Comparison of ENCODE assay signal across 28 cellular contexts in genomic region chr9:129812385-129812784, GRCh38. TPM values are rescaled to one million over a fixed set of nuclear protein-coding genes. Genes with fewer than 3 reads are reported as not detected.
A peak's percentile ranks its signal among the peaks of the same experiment; 100 is the strongest.
DNase-seq lines count a peak whose midpoint lies in the region; ATAC-seq and TF ChIP-seq lines count a peak whose summit lies in the region.
"Had no signal": no experiment of that assay in that cellular context is flagged by ENCODE, and none has a peak within 500 bp of the region (broad histone marks: within the 10 kb centered on the region; RNA-seq: fewer than 3 reads in every experiment).

No MANE protein-coding gene starts in this region.

- no peak overlapping the region for H2AFZ ChIP-seq in hepatocyte
- H2AFZ ChIP-seq: PC-9 had no signal

- no peak overlapping the region for H3K4me3 ChIP-seq in RWPE2 (ENCODE audit: severe bottlenecking)
- no peak overlapping the region for H3K4me3 ChIP-seq in hepatocyte
- no peak overlapping the region for H3K4me3 ChIP-seq in transverse colon
- H3K4me3 ChIP-seq: heart right ventricle, PC-9, right atrium auricular region, stomach, uterus had no signal

- H3K36me3 Mint-ChIP-seq in activated naive CD4-positive, alpha-beta T cell treated with anti-CD3 and anti-CD28 coated beads, Interleukin-2, amount 50 U/mL, for 72 hours, result peaks cover 4 to 22% of the 10 kb centered on the region in 2 donors
- peaks cover 40% of the 10 kb centered on the region for H3K36me3 Mint-ChIP-seq in activated naive CD4-positive, alpha-beta T cell treated with anti-CD3 and anti-CD28 coated beads for 36 hours (ENCODE audit: low read depth)

- H3K79me2 ChIP-seq in hepatocyte, result peaks cover 2% of the 10 kb centered on the region

- H3K27me3 ChIP-seq in RWPE2 (ENCODE audit: insufficient read depth, poor library complexity, severe bottlenecking) (no peaks in the 10 kb centered on the region), hepatocyte (no peaks in the 10 kb centered on the region), transverse colon (no peaks in the 10 kb centered on the region)
- H3K27me3 ChIP-seq: BE2C, heart right ventricle, right atrium auricular region, stomach, uterus had no signal

- H3K4me1 ChIP-seq in RWPE2 (ENCODE audit: insufficient read depth, poor library complexity, severe bottlenecking), result no peaks in the 10 kb centered on the region
- peaks cover 6% of the 10 kb centered on the region for H3K4me1 ChIP-seq in hepatocyte (ENCODE audit: insufficient read depth)
- H3K4me1 ChIP-seq in transverse colon, result peaks cover 0 to 30% (median 20%) of the 10 kb centered on the region in 4 donors
- H3K4me1 ChIP-seq: BE2C, right atrium auricular region, uterus had no signal

- H3K27ac ChIP-seq in RWPE2 (ENCODE audit: poor library complexity, severe bottlenecking) (no peak overlapping the region), hepatocyte (peak overlapping the region; percentile 41), transverse colon (peak overlapping the region; percentile 66 to 79 (median 68))
- H3K27ac ChIP-seq: heart right ventricle, PC-9, right atrium auricular region, stomach, uterus had no signal

- CTCF ChIA-PET in activated naive CD4-positive, alpha-beta T cell treated with anti-CD3 and anti-CD28 coated beads for 36 hours (lab: Charles Lee), result interaction anchor here (1.5 kb wide), 1 partner anchor 22 kb away, joined by 4 read pairs; no protein-coding TSS in a partner anchor

- H3K9me3 ChIP-seq in RWPE2 (ENCODE audit: severe bottlenecking) (no peaks in the 10 kb centered on the region), hepatocyte (ENCODE audit: low read depth) (no peaks in the 10 kb centered on the region), transverse colon (no peaks in the 10 kb centered on the region)
- H3K9me3 ChIP-seq: BE2C, heart right ventricle, right atrium auricular region, stomach, uterus had no signal

- TF ChIP-seq EP300 in transverse colon (IDR thresholded peaks at IDR 0.05; ENCODE audit: low read depth), result no peak

- TF ChIP-seq POLR2A in transverse colon (IDR thresholded peaks at IDR 0.05), result peak; percentile 37

- in situ Hi-C loops in transverse colon (cut with MboI; ENCODE audit: low pct_ligation_motif_present in 1 of 4, low pct_unique_long_range_greater_than_20kb in 1 of 4, low sequenced_read_pairs in 3 of 4), result no loop called here

- TF ChIP-seq CTCF in RWPE2 (IDR thresholded peaks at IDR 0.05; ENCODE audit: poor library complexity, severe bottlenecking) (no peak), hepatocyte (IDR thresholded peaks at IDR 0.05; ENCODE audit: poor library complexity) (no peak), transverse colon (IDR thresholded peaks at IDR 0.05) (no peak)

- no peak for DNase-seq in activated naive CD4-positive, alpha-beta T cell treated with anti-CD3 and anti-CD28 coated beads, Interleukin-2, amount 50 U/mL, for 72 hours (ENCODE audit: low spot score in 2 of 2)
- no peak for DNase-seq in activated naive CD4-positive, alpha-beta T cell treated with anti-CD3 and anti-CD28 coated beads for 36 hours
- DNase-seq in RWPE2 (ENCODE audit: low spot score) (no peak), hepatocyte (ENCODE audit: low spot score) (no peak), transverse colon (peak; percentile 57), NCI-H128 (lab: John Stamatoyannopoulos, UW; ENCODE audit: unreplicated experiment) (no peak), NCI-H1105 (lab: John Stamatoyannopoulos, UW) (no peak)
- DNase-seq: ACHN; activated CD4-positive, alpha-beta T cell treated with anti-CD3 and anti-CD28 coated beads for 4 hours; activated naive CD4-positive, alpha-beta T cell; activated T-cell treated with anti-CD3 and anti-CD28 coated beads, Interleukin-2, amount 50 U/mL, for 48 hours; BE2C; dermis blood vessel endothelial cell; DMS153; HCEC 1CT; heart right ventricle; NCI-H1436; NCI-H2081 treated with DMSO at 0.1 percent for 48 hours; NCI-H2227 treated with DMSO at 0.1 percent for 48 hours; NCI-H526 treated with DMSO at 0.1 percent for 48 hours; PC-9; SHP77; stimulated activated CD4-positive, alpha-beta T cell treated with anti-CD3 and anti-CD28 coated beads, Interleukin-1b, Interleukin-23, amount 100 ng/mL, for 48 hours; stomach; T-helper 9 cell; uterus had no signal

- ATAC-seq in activated naive CD4-positive, alpha-beta T cell treated with anti-CD3 and anti-CD28 coated beads, Interleukin-2, amount 50 U/mL, for 72 hours, result no peak
- ATAC-seq in RWPE2 (ENCODE audit: low read depth) (peak; percentile 8; the same call in 1 of the 3 replicates), GM21576 (IDR thresholded peaks at IDR 0.05; ENCODE audit: unreplicated experiment) (no peak)
- ATAC-seq: heart right ventricle had no signal

- H3K4me1 Mint-ChIP-seq in activated naive CD4-positive, alpha-beta T cell treated with anti-CD3 and anti-CD28 coated beads for 36 hours (ENCODE audit: low read depth), result peaks cover 8% of the 10 kb centered on the region

- H3K4me3 Mint-ChIP-seq in activated naive CD4-positive, alpha-beta T cell treated with anti-CD3 and anti-CD28 coated beads for 36 hours, result no peak overlapping the region

- no peak overlapping the region for H3K4me2 ChIP-seq in hepatocyte
- H3K4me2 ChIP-seq: PC-9 had no signal

- no peaks in the 10 kb centered on the region for H3K9me3 Mint-ChIP-seq in activated naive CD4-positive, alpha-beta T cell treated with anti-CD3 and anti-CD28 coated beads, Interleukin-2, amount 50 U/mL, for 72 hours
- no peaks in the 10 kb centered on the region for H3K9me3 Mint-ChIP-seq in activated naive CD4-positive, alpha-beta T cell treated with anti-CD3 and anti-CD28 coated beads for 36 hours

- intact Hi-C loops in activated naive CD4-positive, alpha-beta T cell treated with anti-CD3 and anti-CD28 coated beads for 36 hours (cut with micrococcal nuclease), result no loop called here
- intact Hi-C loops in transverse colon (cut with DNase I; ENCODE audit: low total_unique reads), result no loop called here

- H3K36me3 ChIP-seq in RWPE2 (ENCODE audit: low read depth) (peaks cover 43% of the 10 kb centered on the region), hepatocyte (replicated peaks; ENCODE audit: insufficient read depth, low read depth) (no peaks in the 10 kb centered on the region), transverse colon (peaks cover 0 to 8% (median 7%) of the 10 kb centered on the region in 4 donors)
- H3K36me3 ChIP-seq: uterus had no signal

- no peaks in the 10 kb centered on the region for H4K20me1 ChIP-seq in hepatocyte (ENCODE audit: insufficient read depth, poor library complexity, severe bottlenecking)

- H3K27me3 Mint-ChIP-seq in activated naive CD4-positive, alpha-beta T cell treated with anti-CD3 and anti-CD28 coated beads for 36 hours (ENCODE audit: low read depth), result no peaks in the 10 kb centered on the region

- 97% methylated on average over 9 of the region's 9 CpGs for WGBS in hepatocyte (ENCODE audit: low lambda C conversion rate, missing lambda C conversion rate)
- 58% methylated on average over 9 of the region's 9 CpGs; no CpG with 5 or more reads in 1 of the 2 donors for WGBS in transverse colon (ENCODE audit: low coverage in 1 of 2), 2 donors

- H3K9me2 ChIP-seq in hepatocyte (replicated peaks; ENCODE audit: insufficient read depth), result no peaks in the 10 kb centered on the region

- peak overlapping the region; percentile 75 to 79 for H3K27ac Mint-ChIP-seq in activated naive CD4-positive, alpha-beta T cell treated with anti-CD3 and anti-CD28 coated beads, Interleukin-2, amount 50 U/mL, for 72 hours
- H3K27ac Mint-ChIP-seq in activated naive CD4-positive, alpha-beta T cell treated with anti-CD3 and anti-CD28 coated beads for 36 hours, result no peak overlapping the region

RNA-seq across cellular contexts. Expression of gene TOR1B, which starts 9.4 kb away (rescaled TPM):
- total RNA-seq in activated naive CD4-positive, alpha-beta T cell treated with anti-CD3 and anti-CD28 coated beads, Interleukin-2, amount 50 U/mL, for 72 hours, result 10 to 100 TPM; 17.2 to 29.7 TPM
- total RNA-seq in activated naive CD4-positive, alpha-beta T cell treated with anti-CD3 and anti-CD28 coated beads for 36 hours, result 10 to 100 TPM; 18.8 to 21.3 TPM
- total RNA-seq in hepatocyte (28.1 and 34.6 TPM in 2 replicates), transverse colon (100 to 1,000 TPM in 1 of 4 donors, 10 to 100 TPM in 3; 49.0 to 105 (median 62.7) TPM)
- 7.7 and 11.5 TPM in 2 replicates for polyA plus RNA-seq in hepatocyte

RNA-seq across cellular contexts. Expression of gene TOR1A, which starts 11.6 kb away (rescaled TPM):
- 10 to 100 TPM; 33.4 to 48.6 TPM for total RNA-seq in activated naive CD4-positive, alpha-beta T cell treated with anti-CD3 and anti-CD28 coated beads, Interleukin-2, amount 50 U/mL, for 72 hours
- total RNA-seq in activated naive CD4-positive, alpha-beta T cell treated with anti-CD3 and anti-CD28 coated beads for 36 hours, result 10 to 100 TPM; 26.2 to 28.2 TPM
- total RNA-seq in hepatocyte (38.7 and 44.8 TPM in 2 replicates), transverse colon (10 to 100 TPM in 3 of 4 donors, 1 to 10 TPM in 1; 6.2 to 47.0 (median 40.0) TPM)
- 40.2 and 50.4 TPM in 2 replicates for polyA plus RNA-seq in hepatocyte

RNA-seq across cellular contexts. Expression of gene C9orf78, which starts 22.7 kb away (rescaled TPM):
- total RNA-seq in activated naive CD4-positive, alpha-beta T cell treated with anti-CD3 and anti-CD28 coated beads, Interleukin-2, amount 50 U/mL, for 72 hours, result 10 to 100 TPM; 43.9 to 58.4 TPM
- 10 to 100 TPM; 45.3 to 45.7 TPM for total RNA-seq in activated naive CD4-positive, alpha-beta T cell treated with anti-CD3 and anti-CD28 coated beads for 36 hours
- total RNA-seq in hepatocyte (43.8 and 48.3 TPM in 2 replicates), transverse colon (100 to 1,000 TPM in 1 of 4 donors, 10 to 100 TPM in 3; 43.6 to 263 (median 47.7) TPM)
- polyA plus RNA-seq in hepatocyte, result 47.9 and 48.6 TPM in 2 replicates

RNA-seq across cellular contexts. Expression of gene USP20, which starts 22.9 kb away (rescaled TPM):
- total RNA-seq in activated naive CD4-positive, alpha-beta T cell treated with anti-CD3 and anti-CD28 coated beads, Interleukin-2, amount 50 U/mL, for 72 hours, result 10 to 100 TPM; 50.7 to 58.5 TPM
- 10 to 100 TPM; 54.7 to 54.9 TPM for total RNA-seq in activated naive CD4-positive, alpha-beta T cell treated with anti-CD3 and anti-CD28 coated beads for 36 hours
- total RNA-seq in hepatocyte (10.6 and 11.2 TPM in 2 replicates), transverse colon (10 to 100 TPM; 18.3 to 40.0 (median 25.3) TPM)
- 25.3 and 29.0 TPM in 2 replicates for polyA plus RNA-seq in hepatocyte

RNA-seq across cellular contexts. Expression of gene PTGES, which starts 59.5 kb away (rescaled TPM):
- under 1 TPM in 1 of 2 donors, not detected in 1; 0.41 TPM for total RNA-seq in activated naive CD4-positive, alpha-beta T cell treated with anti-CD3 and anti-CD28 coated beads, Interleukin-2, amount 50 U/mL, for 72 hours
- under 1 TPM; 0.31 to 0.44 TPM for total RNA-seq in activated naive CD4-positive, alpha-beta T cell treated with anti-CD3 and anti-CD28 coated beads for 36 hours
- total RNA-seq in hepatocyte (17.1 and 26.4 TPM in 2 replicates), transverse colon (10 to 100 TPM in 1 of 4 donors, 1 to 10 TPM in 1, under 1 TPM in 2; 0.75 to 11.0 (median 2.2) TPM)
- 94.9 and 103 TPM in 2 replicates for polyA plus RNA-seq in hepatocyte
